8 cellular contexts compared by ENCODE assay signal in the genomic region with DNA sequence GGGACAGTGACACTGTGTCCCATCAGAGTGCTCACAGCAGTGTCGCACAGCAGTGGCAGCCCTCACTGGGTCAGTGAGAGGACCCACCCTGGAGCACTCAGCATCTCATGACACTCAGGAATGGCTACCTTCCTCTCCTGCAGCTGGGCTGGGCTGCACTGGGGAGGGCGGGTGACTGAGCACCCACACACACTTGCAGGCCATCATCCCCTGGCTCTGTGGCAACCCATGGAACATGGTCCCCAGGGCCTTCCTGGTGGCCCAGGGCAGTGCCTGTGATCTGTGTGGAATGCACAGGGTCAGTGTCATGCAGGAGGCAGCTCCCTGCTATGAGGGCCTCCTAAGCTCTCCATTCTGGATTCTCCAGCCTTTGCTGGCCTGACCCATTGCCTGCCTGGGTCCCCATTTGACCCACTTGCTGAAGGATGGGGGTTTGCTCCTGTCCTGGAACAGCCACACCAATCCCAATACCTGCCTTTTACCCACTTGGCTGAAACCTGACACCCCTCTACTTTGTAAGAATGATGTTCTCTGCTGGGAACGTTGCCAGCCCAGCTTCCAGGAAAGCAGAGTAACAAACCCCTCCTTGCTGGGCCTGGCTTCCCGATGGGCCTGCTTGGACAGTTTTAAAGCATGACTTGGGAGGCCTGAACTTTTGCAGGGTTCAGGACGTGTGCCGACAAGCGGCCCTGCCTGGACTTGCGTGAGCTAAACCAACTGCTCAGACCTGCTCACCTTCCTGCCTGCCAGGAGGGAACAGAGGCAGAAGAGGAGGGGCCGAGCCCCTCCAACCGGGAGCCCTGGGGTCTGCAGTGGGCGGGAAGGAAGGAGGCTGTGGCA. TPM values are rescaled to one million over a fixed set of nuclear protein-coding genes. Genes with fewer than 3 reads are reported as not detected.
DNase-seq lines count a peak whose midpoint lies in the region; ATAC-seq and TF ChIP-seq lines count a peak whose summit lies in the region.

No MANE protein-coding gene starts in this region.

- peaks cover 100% of the 10 kb centered on the region for H3K79me2 ChIP-seq in DND-41 (ENCODE audit: insufficient read depth, low read length)

- WGBS in body of pancreas, 2 donors, result 35 to 45% methylated on average over 8 to 10 of the region's 11 CpGs
- 87% methylated on average over 11 of the region's 11 CpGs for WGBS in thymus

- H3K4me1 ChIP-seq in DND-41 (ENCODE audit: insufficient read depth, low read length) (peaks cover 21% of the 10 kb centered on the region), body of pancreas (peaks cover 76% of the 10 kb centered on the region), thymus (ENCODE audit: control insufficient read depth, insufficient read depth, low read length) (no peaks in the 10 kb centered on the region)

- no peak for DNase-seq in DND-41
- peak; percentile 71 to 76 for DNase-seq in NCI-H2081 (lab: John Stamatoyannopoulos, UW)
- DNase-seq in body of pancreas, result peak; percentile 76 to 86 (median 82)
- peak; percentile 76 for DNase-seq in kidney glomerular epithelial cell (lab: John Stamatoyannopoulos, UW)

- TF ChIP-seq POLR2A in body of pancreas (IDR thresholded peaks at IDR 0.05), result no peak

- no peak overlapping the region for H3K4me2 ChIP-seq in DND-41 (ENCODE audit: insufficient read depth, low read length)

- H2AFZ ChIP-seq in DND-41 (ENCODE audit: low read depth, low read length), result no peak overlapping the region

- H3K27ac ChIP-seq in DND-41 (ENCODE audit: low read length) (peak overlapping the region; percentile 18; the same call in 1 of the 2 replicates), body of pancreas (peak overlapping the region; percentile 6 to 73 (median 60)), thymus (ENCODE audit: low read depth) (peak overlapping the region; percentile 46)

- intact Hi-C loops in body of pancreas (cut with DNase I), result no loop called here

- peaks cover 98% of the 10 kb centered on the region for H3K36me3 ChIP-seq in DND-41 (ENCODE audit: insufficient read depth, low read length)
- no peaks in the 10 kb centered on the region for H3K36me3 ChIP-seq in body of pancreas (replicated peaks in 1 of 2; ENCODE audit: insufficient read depth in 1 of 2, low read depth in 2 of 2)
- peaks cover 28% of the 10 kb centered on the region for H3K36me3 ChIP-seq in thymus (ENCODE audit: control insufficient read depth, insufficient read depth)

- no peak overlapping the region for H3K9ac ChIP-seq in DND-41 (ENCODE audit: low read depth, low read length)

- no peaks in the 10 kb centered on the region for H3K27me3 ChIP-seq in DND-41 (ENCODE audit: insufficient read depth, low read length, poor library complexity)
- no peaks in the 10 kb centered on the region for H3K27me3 ChIP-seq in body of pancreas
- H3K27me3 ChIP-seq in thymus (ENCODE audit: control insufficient read depth, insufficient read depth), result no peaks in the 10 kb centered on the region

- TF ChIP-seq CTCF in DND-41 (IDR thresholded peaks at IDR 0.05; ENCODE audit: borderline replicate concordance, extremely low read depth, low read length, poor library complexity, severe bottlenecking) (no peak), body of pancreas (IDR thresholded peaks at IDR 0.05) (no peak)

- peaks cover 100% of the 10 kb centered on the region for H4K20me1 ChIP-seq in DND-41 (ENCODE audit: insufficient read depth, low read length)

- no peaks in the 10 kb centered on the region for H3K9me3 ChIP-seq in DND-41 (ENCODE audit: insufficient read depth, low read length, severe bottlenecking)
- H3K9me3 ChIP-seq in body of pancreas, result no peaks in the 10 kb centered on the region
- H3K9me3 ChIP-seq in thymus (ENCODE audit: control insufficient read depth), result no peaks in the 10 kb centered on the region

- no peak overlapping the region for H3K4me3 ChIP-seq in DND-41 (ENCODE audit: low read depth in 1 of 2, low read length in 2 of 2)
- H3K4me3 ChIP-seq in body of pancreas, result no peak overlapping the region
- no peak overlapping the region for H3K4me3 ChIP-seq in thymus (ENCODE audit: low read length)

- ATAC-seq in DND-41 (ENCODE audit: insufficient read depth, low read depth) (no peak), body of pancreas (peak; percentile 51), HG02938 (IDR thresholded peaks at IDR 0.05; ENCODE audit: unreplicated experiment) (no peak), GM18868 (IDR thresholded peaks at IDR 0.05; ENCODE audit: unreplicated experiment) (no peak), GM18870 (IDR thresholded peaks at IDR 0.05; ENCODE audit: unreplicated experiment) (no peak)

RNA-seq across cellular contexts. Expression of a gene that starts 13.7 kb away (rescaled TPM):
- total RNA-seq in body of pancreas, result 10 to 100 TPM; 25.4 to 44.8 TPM
- polyA plus RNA-seq in thymus, result 20.0 TPM
